Comparison of ENCODE assay signal across 8 cellular contexts in the genomic region with DNA sequence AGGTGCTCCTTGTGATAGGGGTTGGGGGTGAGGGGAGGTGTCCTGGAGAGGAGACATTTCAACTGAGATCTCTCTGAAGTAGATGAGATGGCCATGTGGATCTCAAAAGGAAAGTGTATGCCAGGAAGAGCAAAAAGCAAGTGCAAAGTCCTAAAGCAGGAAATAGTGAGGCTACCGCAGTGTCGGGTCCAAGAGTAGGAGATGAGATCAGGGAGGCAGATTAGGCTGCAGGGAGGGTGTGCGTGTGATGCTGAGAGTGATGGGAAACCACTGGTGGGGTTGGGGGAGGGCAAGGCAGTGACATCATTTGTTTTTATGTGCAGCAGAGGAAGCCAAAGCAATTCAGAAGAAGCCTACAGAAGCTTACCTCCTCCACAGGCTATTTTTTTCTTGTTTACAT. TPM values are rescaled to one million over a fixed set of nuclear protein-coding genes. Genes with fewer than 3 reads are reported as not detected.
DNase-seq lines count a peak whose midpoint lies in the region; ATAC-seq and TF ChIP-seq lines count a peak whose summit lies in the region.

No MANE protein-coding gene starts in this region.

- no peak overlapping the region for H3K4me3 ChIP-seq in astrocyte of the spinal cord (ENCODE audit: low read depth, low read length)

- peak; percentile 28 for ATAC-seq in GM19463 (IDR thresholded peaks at IDR 0.05; ENCODE audit: unreplicated experiment)
- peak; percentile 45 for ATAC-seq in sciatic nerve
- ATAC-seq in HG03520 (IDR thresholded peaks at IDR 0.05; ENCODE audit: unreplicated experiment): no peak
- no peak for ATAC-seq in GM21723 (IDR thresholded peaks at IDR 0.05; ENCODE audit: unreplicated experiment)

- intact Hi-C loops in sciatic nerve (cut with DNase I): no loop called here

- in situ Hi-C loops in astrocyte of the spinal cord (cut with HindIII; ENCODE audit: low sequenced_read_pairs): no loop called here

- DNase-seq in SW480 (ENCODE audit: low spot score) (peak; percentile 76), astrocyte of the spinal cord (ENCODE audit: low read depth, low spot score) (peak; percentile 84), sciatic nerve (ENCODE audit: low spot score) (no peak), Ammon's horn (ENCODE audit: low spot score) (no peak), SHP77 treated with DMSO at 0.1 percent for 48 hours (lab: John Stamatoyannopoulos, UW) (no peak)

- no peak for TF ChIP-seq CTCF in astrocyte of the spinal cord (IDR thresholded peaks at IDR 0.05; ENCODE audit: low read depth, low read length)

RNA-seq across cellular contexts. Expression of gene CDH13, which starts 28.5 kb away (rescaled TPM):
- total RNA-seq in sciatic nerve: 7.5 TPM

Comparison
In these comparisons a context has a peak if more than half of its experiments do, and no peak if none do; other contexts are left out.
1. ATAC-seq: peak in GM19463 (single experiment) and sciatic nerve (single experiment); none in HG03520 (single experiment) and GM21723 (single experiment).
2. DNase-seq: peak in SW480 (single experiment) and astrocyte of the spinal cord (single experiment); none in sciatic nerve (single experiment), Ammon's horn (single experiment) and SHP77 treated with DMSO at 0.1 percent for 48 hours (single experiment).